ENCODE assay signal across 11 cellular contexts in the genomic region with DNA sequence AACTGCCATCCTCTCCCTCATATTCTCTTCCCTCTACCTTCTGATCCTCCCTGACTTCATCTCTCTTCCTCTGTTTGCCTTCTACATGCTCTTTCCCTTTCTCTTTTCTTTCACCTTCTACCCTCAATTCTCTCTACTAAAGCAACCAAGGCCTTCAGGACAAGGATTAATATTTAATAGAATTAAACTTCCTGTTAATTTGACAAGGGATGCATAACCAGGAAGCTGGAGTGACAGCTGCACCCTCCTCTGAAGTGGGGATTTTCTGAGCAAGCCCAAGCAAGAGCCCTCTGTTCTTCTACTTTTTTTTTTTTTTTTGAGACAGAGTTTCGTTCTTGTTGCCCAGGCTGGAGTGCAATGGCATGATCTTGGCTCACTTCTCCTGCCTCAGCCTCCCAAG.
DNase-seq lines count a peak whose midpoint lies in the region; ATAC-seq and TF ChIP-seq lines count a peak whose summit lies in the region.
"Had no signal": no experiment of that assay in that cellular context is flagged by ENCODE, and none has a peak within 500 bp of the region (broad histone marks: within the 10 kb centered on the region; RNA-seq: fewer than 3 reads in every experiment).

No MANE protein-coding gene starts in this region.

- peak overlapping the region; percentile 91 to 97 for H3K27ac ChIP-seq in esophagus (ENCODE audit: low read depth in 2 of 2, low read length in 1 of 2)
- peak overlapping the region; percentile 65 for H3K27ac ChIP-seq in upper lobe of right lung
- H3K27ac ChIP-seq: KMS-11, thoracic aorta had no signal

- no peaks in the 10 kb centered on the region for H3K9me3 Mint-ChIP-seq in activated naive CD4-positive, alpha-beta T cell treated with anti-CD3 and anti-CD28 coated beads, Interleukin-2, amount 50 U/mL, for 24 hours

- H3K36me3 ChIP-seq in esophagus (ENCODE audit: control insufficient read depth in 2 of 2, insufficient read depth in 2 of 2, low read length in 1 of 2) (no peaks in the 10 kb centered on the region), upper lobe of right lung (no peaks in the 10 kb centered on the region)
- H3K36me3 ChIP-seq: thoracic aorta had no signal

- peak overlapping the region; percentile 0 for H3K4me3 Mint-ChIP-seq in activated naive CD4-positive, alpha-beta T cell treated with anti-CD3 and anti-CD28 coated beads, Interleukin-2, amount 50 U/mL, for 24 hours

- peak overlapping the region; percentile 64 for H3K27ac Mint-ChIP-seq in activated naive CD4-positive, alpha-beta T cell treated with anti-CD3 and anti-CD28 coated beads, Interleukin-2, amount 50 U/mL, for 24 hours

- H3K27me3 ChIP-seq in esophagus (ENCODE audit: control insufficient read depth in 1 of 2, insufficient read depth in 2 of 2, low read length in 2 of 2) (no peaks in the 10 kb centered on the region), upper lobe of right lung (no peaks in the 10 kb centered on the region)

- TF ChIP-seq CTCF in NB4 (IDR thresholded peaks at IDR 0.05; ENCODE audit: low read depth, low read length) (no peak), upper lobe of right lung (IDR thresholded peaks at IDR 0.05) (no peak)

- H3K36me3 Mint-ChIP-seq in activated naive CD4-positive, alpha-beta T cell treated with anti-CD3 and anti-CD28 coated beads, Interleukin-2, amount 50 U/mL, for 24 hours = no peaks in the 10 kb centered on the region

- no peak for TF ChIP-seq POLR2A in NB4 (IDR thresholded peaks at IDR 0.05; ENCODE audit: extremely low read depth, insufficient read length)

- DNase-seq in activated naive CD4-positive, alpha-beta T cell (lab: John Stamatoyannopoulos, UW) = no peak
- DNase-seq in NB4 (ENCODE audit: low read depth) (peak; percentile 46), upper lobe of right lung (no peak), NCI-H526 (lab: John Stamatoyannopoulos, UW) (no peak), germinal center (ENCODE audit: low spot score) (no peak), HUDEP-2 (lab: John Stamatoyannopoulos, UW; ENCODE audit: unreplicated experiment in 76 of 76) (no peak)

- no peak for ATAC-seq in upper lobe of right lung
- ATAC-seq: SK-N-SH treated with all-trans-retinoic acid at 6 μM for 48 hours had no signal

- H3K4me1 ChIP-seq in esophagus (ENCODE audit: control insufficient read depth in 2 of 2, insufficient read depth in 2 of 2, low read length in 1 of 2) (peaks cover 2 to 12% of the 10 kb centered on the region in 2 donors), upper lobe of right lung (peaks cover 21% of the 10 kb centered on the region)

- intact Hi-C loops in upper lobe of right lung (cut with DNase I) = no loop called here

- WGBS in esophagus, 2 donors = 29 to 36% methylated on average over 1 of the region's 1 CpG

- peaks cover 78% of the 10 kb centered on the region for H3K4me1 Mint-ChIP-seq in activated naive CD4-positive, alpha-beta T cell treated with anti-CD3 and anti-CD28 coated beads, Interleukin-2, amount 50 U/mL, for 24 hours

- H3K4me3 ChIP-seq in NB4 (ENCODE audit: low read depth, low read length) = no peak overlapping the region
- H3K4me3 ChIP-seq in esophagus (ENCODE audit: low read depth in 1 of 2, low read length in 2 of 2) = no peak overlapping the region
- no peak overlapping the region for H3K4me3 ChIP-seq in upper lobe of right lung
- H3K4me3 ChIP-seq: thoracic aorta had no signal

- H3K27me3 Mint-ChIP-seq in activated naive CD4-positive, alpha-beta T cell treated with anti-CD3 and anti-CD28 coated beads, Interleukin-2, amount 50 U/mL, for 24 hours = no peaks in the 10 kb centered on the region

- H3K9me3 ChIP-seq in esophagus (ENCODE audit: control insufficient read depth in 2 of 2, insufficient read depth in 1 of 2, low read depth in 1 of 2, low read length in 1 of 2) (no peaks in the 10 kb centered on the region), upper lobe of right lung (no peaks in the 10 kb centered on the region)
- H3K9me3 ChIP-seq: thoracic aorta had no signal
